Comparison of ENCODE assay signal across 9 cellular contexts in the genomic region with DNA sequence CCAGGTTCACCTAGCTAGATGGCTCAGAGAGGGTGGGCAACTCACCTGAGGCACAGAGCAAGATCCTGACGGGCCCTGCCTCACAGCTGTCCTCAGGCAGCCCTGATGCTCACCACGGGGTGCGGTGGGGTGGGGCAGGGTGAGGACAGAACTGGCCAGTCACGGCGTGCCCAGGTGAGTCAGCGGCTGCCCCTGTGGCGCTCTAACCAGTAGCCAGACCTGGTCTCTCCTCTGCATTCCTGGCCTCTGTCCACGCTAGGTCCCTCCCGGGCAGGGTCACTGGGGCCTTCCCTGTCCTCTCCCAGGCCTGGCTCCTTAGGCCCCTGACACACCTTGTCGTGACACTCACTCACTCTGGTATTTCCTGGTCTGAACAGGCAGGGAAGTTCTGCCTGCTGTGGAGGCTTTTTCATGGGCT. TPM values are rescaled to one million over a fixed set of nuclear protein-coding genes. Genes with fewer than 3 reads are reported as not detected.
A peak's percentile ranks its signal among the peaks of the same experiment; 100 is the strongest.
DNase-seq lines count a peak whose midpoint lies in the region; ATAC-seq and TF ChIP-seq lines count a peak whose summit lies in the region.
"Had no signal": no experiment of that assay in that cellular context is flagged by ENCODE, and none has a peak within 500 bp of the region (broad histone marks: within the 10 kb centered on the region; RNA-seq: fewer than 3 reads in every experiment).

No MANE protein-coding gene starts in this region.

- H3K4me3 ChIP-seq in Caco-2 (ENCODE audit: low read depth, low read length) (peak overlapping the region; percentile 44), NT2/D1 (ENCODE audit: insufficient read length, low read depth) (peak overlapping the region; percentile 71), esophagus muscularis mucosa (peak overlapping the region; percentile 66 to 89 (median 82)), ovary (peak overlapping the region; percentile 38)

- no peak for TF ChIP-seq EP300 in esophagus muscularis mucosa (IDR thresholded peaks at IDR 0.05)
- no peak for TF ChIP-seq EP300 in ovary (IDR thresholded peaks at IDR 0.05)

- no peak for ATAC-seq in HG03135 (IDR thresholded peaks at IDR 0.05; ENCODE audit: unreplicated experiment)
- no peak for ATAC-seq in GM19455 (IDR thresholded peaks at IDR 0.05; ENCODE audit: unreplicated experiment)
- no peak for ATAC-seq in HG03521 (IDR thresholded peaks at IDR 0.05; ENCODE audit: unreplicated experiment)

- peaks cover 16% of the 10 kb centered on the region for H3K4me1 Mint-ChIP-seq in Caco-2 (ENCODE audit: low read depth, unreplicated experiment)

- H3K4me3 Mint-ChIP-seq in Caco-2 (ENCODE audit: unreplicated experiment): peak overlapping the region; percentile 98

- H3K9ac ChIP-seq in NT2/D1 (ENCODE audit: insufficient read length, low read depth): peak overlapping the region; percentile 84

- H3K4me1 ChIP-seq in Caco-2 (peaks cover 9% of the 10 kb centered on the region; the same call in 1 of the 2 replicates), NT2/D1 (ENCODE audit: insufficient read depth, insufficient read length) (peaks cover 36% of the 10 kb centered on the region), esophagus muscularis mucosa (peaks cover 69 to 78% (median 73%) of the 10 kb centered on the region in 4 donors), ovary (ENCODE audit: insufficient read depth) (peaks cover 25% of the 10 kb centered on the region)

- no TSS peak for BruUV-seq in Caco-2 (replicated peaks; lab: Mats Ljungman, UMichigan)

- 68% methylated on average over 4 of the region's 10 CpGs for WGBS in esophagus muscularis mucosa
- 67 to 76% (median 72%) methylated on average over 10 of the region's 10 CpGs for WGBS in ovary, 3 donors

- no peaks in the 10 kb centered on the region for H3K27me3 Mint-ChIP-seq in Caco-2 (ENCODE audit: insufficient read depth, unreplicated experiment)

- no peak for TF ChIP-seq POLR2A in esophagus muscularis mucosa (IDR thresholded peaks at IDR 0.05; ENCODE audit: low read depth)
- TF ChIP-seq POLR2A in ovary (IDR thresholded peaks at IDR 0.05): no peak

- H3K36me3 Mint-ChIP-seq in Caco-2 (ENCODE audit: insufficient read depth, unreplicated experiment): peaks cover 9% of the 10 kb centered on the region

- no peaks in the 10 kb centered on the region for H3K36me3 ChIP-seq in Caco-2 (ENCODE audit: control insufficient read depth, insufficient read depth, low read length)
- H3K36me3 ChIP-seq in NT2/D1 (ENCODE audit: insufficient read depth, insufficient read length, low read length): peaks cover 3% of the 10 kb centered on the region
- H3K36me3 ChIP-seq in esophagus muscularis mucosa: peaks cover 0 to 21% (median 4%) of the 10 kb centered on the region in 4 donors
- H3K36me3 ChIP-seq in ovary: no peaks in the 10 kb centered on the region

- CTCF ChIA-PET in Caco-2 (lab: Charles Lee): interaction anchor here (0.6 to 1.3 kb wide), 4 partner anchors 168 to 1133 kb away, joined by 3 to 7 read pairs (median 4); no protein-coding TSS in a partner anchor

- POLR2A ChIA-PET in Caco-2 (lab: Charles Lee): interaction anchor here (0.6 kb wide), 1 partner anchor 155 kb away, joined by 3 read pairs; no protein-coding TSS in a partner anchor

- no peaks in the 10 kb centered on the region for H3K9me3 ChIP-seq in Caco-2
- peaks cover 7% of the 10 kb centered on the region; the same call in 1 of the 2 replicates for H3K9me3 ChIP-seq in NT2/D1 (ENCODE audit: insufficient read depth, low read length)
- H3K9me3 ChIP-seq in esophagus muscularis mucosa: no peaks in the 10 kb centered on the region
- H3K9me3 ChIP-seq in ovary: no peaks in the 10 kb centered on the region

- H3K27ac Mint-ChIP-seq in Caco-2 (ENCODE audit: unreplicated experiment): peak overlapping the region; percentile 94

- no peaks in the 10 kb centered on the region for H3K9me3 Mint-ChIP-seq in Caco-2 (ENCODE audit: unreplicated experiment)

- DNase-seq in Caco-2 (peak; percentile 72 to 85), NT2/D1 (ENCODE audit: low read depth, low spot score) (no peak), esophagus muscularis mucosa (ENCODE audit: extremely low spot score) (no peak), ovary (peak in 4 of 5 donors; percentile 26 to 48 (median 40)), NCI-H2107 treated with DMSO at 0.1 percent for 48 hours (lab: John Stamatoyannopoulos, UW; ENCODE audit: unreplicated experiment) (no peak)
- DNase-seq: stimulated activated naive CD4-positive, alpha-beta T cell treated with Interleukin-2 at 50 U/mL for 16 hours had no signal

- peak overlapping the region; percentile 59 to 82 (median 78) for H3K27ac ChIP-seq in esophagus muscularis mucosa (replicated peaks in 1 of 4)
- H3K27ac ChIP-seq in ovary: no peak overlapping the region

- no peaks in the 10 kb centered on the region for H3K27me3 ChIP-seq in Caco-2 (replicated peaks; ENCODE audit: control insufficient read depth, insufficient read depth, low read length)
- H3K27me3 ChIP-seq in NT2/D1 (ENCODE audit: insufficient read depth, insufficient read length): peaks cover 21% of the 10 kb centered on the region
- no peaks in the 10 kb centered on the region for H3K27me3 ChIP-seq in esophagus muscularis mucosa
- no peaks in the 10 kb centered on the region for H3K27me3 ChIP-seq in ovary

- intact Hi-C loops in Caco-2 (cut with micrococcal nuclease; ENCODE audit: unreplicated experiment) (loop anchor here (10.0 kb wide), 1 partner anchor 108 kb away; no protein-coding TSS in a partner anchor), esophagus muscularis mucosa (cut with DNase I) (no loop called here), ovary (cut with DNase I) (no loop called here)

- TF ChIP-seq CTCF in Caco-2 (IDR thresholded peaks at IDR 0.05; ENCODE audit: insufficient read depth in 1 of 2, low read depth in 1 of 2, low read length in 1 of 2, severe bottlenecking in 1 of 2, unreplicated experiment in 1 of 2): no peak
- TF ChIP-seq CTCF in esophagus muscularis mucosa (IDR thresholded peaks at IDR 0.05): no peak
- no peak for TF ChIP-seq CTCF in ovary (IDR thresholded peaks at IDR 0.05)

RNA-seq across cellular contexts. Expression of gene ALS2CL, which starts 0.9 kb away (rescaled TPM):
- 11.2 and 15.2 TPM in 2 replicates for total RNA-seq in Caco-2 (2022)
- total RNA-seq in esophagus muscularis mucosa: 10 to 100 TPM in 2 of 4 donors, 1 to 10 TPM in 2; 3.3 to 11.8 (median 10.8) TPM
- total RNA-seq in ovary: 10 to 100 TPM in 1 of 7 donors, 1 to 10 TPM in 6; 5.7 to 13.2 (median 6.8) TPM
- polyA plus RNA-seq in ovary: 1 to 10 TPM; 3.3 to 4.9 TPM

RNA-seq across cellular contexts. Expression of gene TMIE, which starts 8.6 kb away (rescaled TPM):
- total RNA-seq in Caco-2 (2022) (not detected in 2 replicates), esophagus muscularis mucosa (1 to 10 TPM in 1 of 4 donors, under 1 TPM in 2, not detected in 1; 0.33 to 1.2 (median 0.69) TPM), ovary (1 to 10 TPM in 3 of 7 donors, under 1 TPM in 3, not detected in 1; 0.50 to 2.4 (median 1.0) TPM)
- 1 to 10 TPM in 1 of 2 donors, under 1 TPM in 1; 0.40 to 1.3 TPM for polyA plus RNA-seq in ovary

RNA-seq across cellular contexts. Expression of gene PRSS50, which starts 25.1 kb away (rescaled TPM):
- total RNA-seq in Caco-2 (2022): not detected in 2 replicates
- total RNA-seq in esophagus muscularis mucosa: under 1 TPM in 3 of 4 donors, not detected in 1; 0.32 to 0.46 (median 0.42) TPM
- under 1 TPM; 0.12 to 0.69 (median 0.35) TPM for total RNA-seq in ovary
- polyA plus RNA-seq in ovary: under 1 TPM in 1 of 2 donors, not detected in 1; 0.23 TPM

Comparison
In these comparisons a context has a peak if more than half of its experiments do, and no peak if none do; other contexts are left out.
1. DNase-seq: peak in Caco-2 (2 of 2) and ovary (4 of 5); none in NT2/D1 (single experiment), esophagus muscularis mucosa (single experiment) and NCI-H2107 treated with DMSO at 0.1 percent for 48 hours (single experiment).
2. H3K27ac ChIP-seq: peak in esophagus muscularis mucosa (4 of 4); none in ovary (0 of 2).
3. Peak in every context shown above with its lines, with median percentiles within 50 percentile points of each other: H3K4me3 ChIP-seq.